9 cellular contexts compared by ENCODE assay signal in the genomic region with DNA sequence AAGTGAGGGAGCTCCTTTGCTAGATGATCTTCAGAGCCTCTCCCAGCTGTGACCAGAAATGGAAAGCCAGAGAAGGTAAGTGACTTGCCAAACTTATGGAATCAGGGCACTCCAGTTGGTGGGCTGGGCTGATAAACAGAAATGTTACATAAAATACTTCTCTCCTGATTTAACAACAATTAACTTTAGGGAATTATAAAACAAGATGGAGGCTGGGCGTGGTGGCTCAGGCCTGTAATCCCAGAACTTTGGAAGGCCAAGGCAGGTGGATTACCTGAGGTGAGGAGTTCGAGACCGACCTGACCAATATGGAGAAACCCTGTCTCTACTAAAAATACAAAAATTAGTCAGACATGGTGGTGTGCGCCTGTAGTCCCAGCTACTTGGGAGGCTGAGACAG. TPM values are rescaled to one million over a fixed set of nuclear protein-coding genes. Genes with fewer than 3 reads are reported as not detected.
DNase-seq lines count a peak whose midpoint lies in the region; ATAC-seq, FAIRE-seq and TF ChIP-seq lines count a peak whose summit lies in the region.
"Had no signal": no experiment of that assay in that cellular context is flagged by ENCODE, and none has a peak within 500 bp of the region (broad histone marks: within the 10 kb centered on the region; RNA-seq: fewer than 3 reads in every experiment).

No MANE protein-coding gene starts in this region.

- no peaks in the 10 kb centered on the region; a peak in 1 of 5 replicates for H3K27me3 ChIP-seq in HepG2 (ENCODE audit: control insufficient read depth in 1 of 2, insufficient read depth in 2 of 2, low read length in 2 of 2)
- no peaks in the 10 kb centered on the region for H3K27me3 ChIP-seq in right lobe of liver
- H3K27me3 ChIP-seq in muscle layer of colon (ENCODE audit: control insufficient read depth in 1 of 2, insufficient read depth in 2 of 2, low read length in 2 of 2) = no peaks in the 10 kb centered on the region
- no peaks in the 10 kb centered on the region for H3K27me3 ChIP-seq in vagina
- no peaks in the 10 kb centered on the region for H3K27me3 ChIP-seq in aorta (ENCODE audit: control insufficient read depth in 1 of 2, insufficient read depth in 2 of 2, low read length in 1 of 2)

- H4K20me1 ChIP-seq in HepG2 (ENCODE audit: insufficient read depth, low read length) = no peaks in the 10 kb centered on the region; the same call in 1 of the 2 replicates

- no peak for TF ChIP-seq RAD21 in HepG2 (CRISPR knock-in tag; IDR thresholded peaks at IDR 0.05)

- TF ChIP-seq CTCF in HepG2 (CRISPR knock-in tag; IDR thresholded peaks at IDR 0.05) (no peak), right lobe of liver (IDR thresholded peaks at IDR 0.05) (no peak), vagina (IDR thresholded peaks at IDR 0.05) (no peak)

- peaks cover 5% of the 10 kb centered on the region for H3K36me3 Mint-ChIP-seq in activated naive CD8-positive, alpha-beta T cell

- H3K4me3 ChIP-seq in HepG2 (replicated peaks in 1 of 3; ENCODE audit: insufficient read depth in 1 of 3, low read depth in 2 of 3, low read length in 3 of 3) = peak overlapping the region; percentile 85 to 99 (median 93); a peak in 5 of 6 replicates
- H3K4me3 ChIP-seq in right lobe of liver = no peak overlapping the region
- H3K4me3 ChIP-seq in muscle layer of colon (ENCODE audit: low read depth in 1 of 2, low read length in 2 of 2) = peak overlapping the region; percentile 47 to 94
- peak overlapping the region in 1 of 2 donors; percentile 83 for H3K4me3 ChIP-seq in vagina
- H3K4me3 ChIP-seq in aorta (ENCODE audit: low read length in 2 of 2) = no peak overlapping the region

- peaks cover 25% of the 10 kb centered on the region for H3K79me2 ChIP-seq in HepG2 (ENCODE audit: insufficient read depth, low read length)

- H3K27ac Mint-ChIP-seq in activated naive CD8-positive, alpha-beta T cell = peak overlapping the region; percentile 97

- POLR2A ChIA-PET in HepG2 (lab: Yijun Ruan, JAX) = interaction anchor here (1.2 to 1.3 kb wide), 2 partner anchors 12 to 202 kb away, joined by 3 read pairs; no protein-coding TSS in a partner anchor

- BruUV-seq in HepG2 (replicated peaks; lab: Mats Ljungman, UMichigan) = no TSS peak

- TF ChIP-seq EP300 in HepG2 (IDR thresholded peaks at IDR 0.05; ENCODE audit: low read depth in 2 of 2, low read length in 2 of 2) = no peak
- no peak for TF ChIP-seq EP300 in HepG2 (CRISPR knock-in tag; IDR thresholded peaks at IDR 0.05; ENCODE audit: borderline replicate concordance)

- H3K4me1 Mint-ChIP-seq in activated naive CD8-positive, alpha-beta T cell (ENCODE audit: low read depth) = peaks cover 42% of the 10 kb centered on the region

- in situ Hi-C loops in HepG2 (cut with HindIII; ENCODE audit: extremely low pct_ligation_motif_present, low pct_unique_long_range_greater_than_20kb) = loop anchor here (25.0 kb wide), 1 partner anchor 358 kb away; no protein-coding TSS in a partner anchor

- H3K9ac ChIP-seq in HepG2 (ENCODE audit: insufficient read depth, low read depth, low read length) (peak overlapping the region; percentile 88; the same call in 1 of the 2 replicates), muscle layer of colon (ENCODE audit: low read length) (peak overlapping the region; percentile 29)

- no peak for ATAC-seq in HepG2
- no peak for ATAC-seq in right lobe of liver
- ATAC-seq in GM18867 (IDR thresholded peaks at IDR 0.05; ENCODE audit: unreplicated experiment) = no peak
- ATAC-seq in aorta (ENCODE audit: low FRiP score) = no peak

- peaks cover 7 to 21% of the 10 kb centered on the region in 2 experiments for H3K36me3 ChIP-seq in HepG2 (replicated peaks in 1 of 2; ENCODE audit: control insufficient read depth in 1 of 2, insufficient read depth in 2 of 2, low read length in 2 of 2)
- peaks cover 2 to 27% (median 8%) of the 10 kb centered on the region in 4 donors for H3K36me3 ChIP-seq in right lobe of liver
- H3K36me3 ChIP-seq in muscle layer of colon (ENCODE audit: insufficient read depth, low read length) = peaks cover 26% of the 10 kb centered on the region
- peaks cover 0 to 14% of the 10 kb centered on the region in 2 donors for H3K36me3 ChIP-seq in vagina
- peaks cover 0 to 2% of the 10 kb centered on the region in 2 donors for H3K36me3 ChIP-seq in aorta (ENCODE audit: control insufficient read depth in 1 of 2, insufficient read depth in 2 of 2, low read length in 1 of 2)

- H3K9me3 ChIP-seq in HepG2 (ENCODE audit: low read length) = no peaks in the 10 kb centered on the region
- H3K9me3 ChIP-seq in right lobe of liver = no peaks in the 10 kb centered on the region
- H3K9me3 ChIP-seq in muscle layer of colon (ENCODE audit: low read length) = no peaks in the 10 kb centered on the region
- H3K9me3 ChIP-seq in vagina = no peaks in the 10 kb centered on the region
- no peaks in the 10 kb centered on the region for H3K9me3 ChIP-seq in aorta (ENCODE audit: control insufficient read depth, low read length)

- no peak overlapping the region for H3K27ac ChIP-seq in HepG2 (ENCODE audit: extremely low read length, insufficient read depth, low read length)
- no peak overlapping the region for H3K27ac ChIP-seq in right lobe of liver
- H3K27ac ChIP-seq in muscle layer of colon (ENCODE audit: low read depth, low read length) = peak overlapping the region; percentile 72
- peak overlapping the region; percentile 33 for H3K27ac ChIP-seq in vagina
- H3K27ac ChIP-seq in aorta (ENCODE audit: low read depth in 1 of 2, low read length in 2 of 2) = peak overlapping the region in 1 of 2 donors; percentile 57

- H3K4me1 ChIP-seq in HepG2 (ENCODE audit: insufficient read depth, low read length) = peaks cover 35% of the 10 kb centered on the region
- H3K4me1 ChIP-seq in right lobe of liver = peaks cover 0 to 19% (median 3%) of the 10 kb centered on the region in 4 donors
- peaks cover 21% of the 10 kb centered on the region for H3K4me1 ChIP-seq in muscle layer of colon (ENCODE audit: insufficient read depth, low read length)
- peaks cover 29% of the 10 kb centered on the region for H3K4me1 ChIP-seq in vagina
- peaks cover 1 to 6% of the 10 kb centered on the region in 2 donors for H3K4me1 ChIP-seq in aorta (ENCODE audit: control insufficient read depth in 1 of 2, insufficient read depth in 2 of 2, low read length in 2 of 2)

- intact Hi-C loops in HepG2 (cut with micrococcal nuclease; ENCODE audit: unreplicated experiment) (no loop called here), right lobe of liver (cut with DNase I) (no loop called here), vagina (cut with DNase I) (no loop called here), aorta (cut with DNase I) (loop anchor here (5.0 to 10.0 kb wide), 7 partner anchors 43 to 887 kb away; partner anchors contain the start of gene TENT4A (in 1 of the 2))

- no peak for TF ChIP-seq POLR2A in HepG2 (IDR thresholded peaks at IDR 0.05; ENCODE audit: insufficient read depth in 1 of 2, low read depth in 2 of 2, low read length in 2 of 2)
- TF ChIP-seq POLR2A in right lobe of liver (IDR thresholded peaks at IDR 0.05) = no peak
- TF ChIP-seq POLR2A in vagina (IDR thresholded peaks at IDR 0.05) = no peak

- CTCF ChIA-PET in HepG2 (lab: Yijun Ruan, JAX; ENCODE audit: low intra/inter-chr PET ratio, low total read pairs) = no interaction called here

- H3K4me3 Mint-ChIP-seq in activated naive CD8-positive, alpha-beta T cell = peak overlapping the region; percentile 99

- WGBS in HepG2 (ENCODE audit: low lambda C conversion rate) = 92% methylated on average over 4 of the region's 4 CpGs
- WGBS in right lobe of liver (ENCODE audit: insufficient coverage, low coverage, low lambda C conversion rate, missing lambda C conversion rate) = 100% methylated on average over 1 of the region's 4 CpGs
- 97 to 99% methylated on average over 4 of the region's 4 CpGs for WGBS in aorta, 2 donors

- DNase-seq in HepG2 (ENCODE audit: low spot score) (no peak), right lobe of liver (no peak), vagina (ENCODE audit: extremely low spot score in 2 of 2) (peak; percentile 40 to 54), aorta (no peak)
- DNase-seq in stimulated activated CD4-positive, alpha-beta T cell treated with anti-CD3 and anti-CD28 coated beads, Interleukin-4, amount 100 ng/mL, for 1 hour = no peak
- DNase-seq: foreskin fibroblast had no signal

- peak overlapping the region; percentile 88 for H3K4me2 ChIP-seq in HepG2 (ENCODE audit: low read depth, low read length)

- H3K27me3 Mint-ChIP-seq in activated naive CD8-positive, alpha-beta T cell = peaks cover 3% of the 10 kb centered on the region

- FAIRE-seq in HepG2 (lab: Jason Lieb, UNC) = no peak

- no peaks in the 10 kb centered on the region for H3K9me3 Mint-ChIP-seq in activated naive CD8-positive, alpha-beta T cell (ENCODE audit: low read depth)

- H2AFZ ChIP-seq in HepG2 (ENCODE audit: low read length) = peak overlapping the region; percentile 80

TF ChIP-seq in HepG2, 621 proteins besides CTCF, POLR2A, EP300 and RAD21 (continues in another document):
- no peak for TF ChIP-seq NFIC (IDR thresholded peaks at IDR 0.05; ENCODE audit: low read length)

RNA-seq across cellular contexts. Expression of gene MED10, which starts 0.9 kb away (rescaled TPM):
- total RNA-seq in HepG2 (2016; rRNA removed; fragmentation: Illumina TruSeq; extraction: Trizol) (11.2 and 13.2 TPM in 2 replicates), right lobe of liver (10 to 100 TPM in 4 of 6 experiments, 1 to 10 TPM in 2; 9.3 to 15.4 (median 12.7) TPM), vagina (32.7 TPM), aorta (10 to 100 TPM; 29.0 to 33.6 TPM)
- 3.7 and 4.1 TPM in 2 replicates for total RNA-seq in HepG2 (2016; cell fraction: cytosol; rRNA removed; fragmentation: Illumina TruSeq; extraction: Trizol; ENCODE audit: low read depth)
- 10.9 and 11.7 TPM in 2 replicates for total RNA-seq in HepG2 (2016; cell fraction: insoluble cytoplasmic fraction; rRNA removed; fragmentation: Illumina TruSeq; extraction: Trizol)
- total RNA-seq in HepG2 (2016; cell fraction: membrane; rRNA removed; fragmentation: Illumina TruSeq; extraction: Trizol) = 7.8 and 8.2 TPM in 2 replicates
- 13.7 and 13.9 TPM in 2 replicates for total RNA-seq in HepG2 (2016; cell fraction: nucleus; rRNA removed; fragmentation: Illumina TruSeq; extraction: Trizol)
- polyA plus RNA-seq in HepG2 (2011; rRNA removed) (23.7 and 24.4 TPM in 2 replicates), aorta (10 to 100 TPM; 44.7 to 54.1 TPM)
- 23.9 and 24.1 TPM in 2 replicates for polyA plus RNA-seq in HepG2 (2011; cell fraction: cytosol; rRNA removed)
- 26.0 and 30.0 TPM in 2 replicates for polyA plus RNA-seq in HepG2 (2011; cell fraction: nucleus; rRNA removed)
- polyA plus RNA-seq in HepG2 (2012) = 27.4 and 34.1 TPM in 2 replicates
- polyA plus RNA-seq in HepG2 (2016; cell fraction: cytosol; fragmentation: Illumina TruSeq; extraction: Trizol; ENCODE audit: low read depth) = 9.0 and 10.1 TPM in 2 replicates
- 34.9 and 37.5 TPM in 2 replicates for polyA plus RNA-seq in HepG2 (2016; cell fraction: insoluble cytoplasmic fraction; fragmentation: Illumina TruSeq; extraction: Trizol; ENCODE audit: low read depth)
- polyA plus RNA-seq in HepG2 (2016; cell fraction: membrane; fragmentation: Illumina TruSeq; extraction: Trizol; ENCODE audit: low read depth) = 10.9 and 13.7 TPM in 2 replicates
- 25.8 and 28.5 TPM in 2 replicates for polyA plus RNA-seq in HepG2 (2016; cell fraction: nucleus; fragmentation: Illumina TruSeq; extraction: Trizol; ENCODE audit: insufficient read depth, low read depth)
- 7.4 and 12.3 TPM in 2 replicates for polyA minus RNA-seq in HepG2 (2011; rRNA and poly(A)+ RNA removed; ENCODE audit: low replicate concordance)
- polyA minus RNA-seq in HepG2 (2011; cell fraction: cytosol; rRNA and poly(A)+ RNA removed) = 5.0 and 5.5 TPM in 2 replicates
- 31.8 and 34.8 TPM in 2 replicates for polyA minus RNA-seq in HepG2 (2011; cell fraction: nucleus; rRNA and poly(A)+ RNA removed)

Comparison
In these comparisons a context has a peak if more than half of its experiments do, and no peak if none do; other contexts are left out.
1. H3K4me3 ChIP-seq: peak in HepG2 (3 of 3) and muscle layer of colon (2 of 2); none in right lobe of liver (0 of 3) and aorta (0 of 2).
2. DNase-seq: peak in vagina (2 of 2); none in HepG2 (single experiment), right lobe of liver (0 of 3), stimulated activated CD4-positive, alpha-beta T cell treated with anti-CD3 and anti-CD28 coated beads, Interleukin-4, amount 100 ng/mL, for 1 hour (single experiment) and aorta (0 of 2).
3. H3K27ac ChIP-seq: peak in muscle layer of colon (single experiment) and vagina (single experiment); none in HepG2 (single experiment) and right lobe of liver (0 of 3).
4. intact Hi-C loops: an anchor here in aorta (5.0 to 10.0 kb wide); none called in HepG2, right lobe of liver and vagina.